ENCODE assay signal across 16 cellular contexts in genomic region chr21:35190201-35190701, GRCh38.
A peak's percentile ranks its signal among the peaks of the same experiment; 100 is the strongest.
DNase-seq lines count a peak whose midpoint lies in the region; ATAC-seq and TF ChIP-seq lines count a peak whose summit lies in the region.
"Had no signal": no experiment of that assay in that cellular context is flagged by ENCODE, and none has a peak within 500 bp of the region (broad histone marks: within the 10 kb centered on the region; RNA-seq: fewer than 3 reads in every experiment).

No MANE protein-coding gene starts in this region.

- H3K4me3 Mint-ChIP-seq in activated B cell treated with CpG ODN at 0.5 μM for 24 hours = peak overlapping the region; percentile 61
- H3K4me3 Mint-ChIP-seq: activated naive CD8-positive, alpha-beta T cell treated with anti-CD3 and anti-CD28 coated beads, Interleukin-2, amount 10 ng/mL, durations not matched to agents 7 days and 5 days; effector memory CD8-positive, alpha-beta T cell had no signal

- no peaks in the 10 kb centered on the region for H3K9me3 ChIP-seq in osteoblast (ENCODE audit: low read depth, low read length)
- H3K9me3 ChIP-seq: thyroid gland had no signal

- no peaks in the 10 kb centered on the region for H3K36me3 ChIP-seq in osteoblast (ENCODE audit: insufficient read depth, low read length)
- H3K36me3 ChIP-seq: neutrophil, thyroid gland had no signal

- CTCF ChIA-PET in activated B cell treated with CpG ODN at 0.5 μM for 24 hours (lab: Charles Lee) = interaction anchor here (1.0 to 1.6 kb wide), 2 partner anchors 14 to 37 kb away, joined by 3 to 5 read pairs; no protein-coding TSS in a partner anchor

- DNase-seq in EH (ENCODE audit: low read depth) (peak; percentile 56), activated B cell treated with CpG ODN at 0.5 μM for 24 hours (no peak), kidney glomerular epithelial cell (lab: John Stamatoyannopoulos, UW) (peak; percentile 17), NCI-H2081 (lab: John Stamatoyannopoulos, UW) (no peak), hypothalamus (lab: John Stamatoyannopoulos, UW) (no peak), osteoblast (ENCODE audit: insufficient read length, low spot score, missing footprints) (no peak)
- DNase-seq: activated naive CD8-positive, alpha-beta T cell treated with anti-CD3 and anti-CD28 coated beads, Interleukin-2, amount 10 ng/mL, durations not matched to agents 7 days and 5 days; effector memory CD8-positive, alpha-beta T cell; NCI-H1694; stimulated activated CD4-positive, alpha-beta T cell treated with anti-CD3 and anti-CD28 coated beads, Interleukin-4, amount 100 ng/mL, for 4 hours; thyroid gland had no signal

- H2AFZ ChIP-seq in osteoblast (ENCODE audit: low read length) = no peak overlapping the region

- ATAC-seq in HG03196 (IDR thresholded peaks at IDR 0.05; ENCODE audit: unreplicated experiment) = peak; percentile 22
- no peak for ATAC-seq in activated B cell treated with CpG ODN at 0.5 μM for 24 hours (ENCODE audit: low read depth)
- ATAC-seq in HG02840 (IDR thresholded peaks at IDR 0.05; ENCODE audit: low FRiP score, unreplicated experiment) = no peak
- ATAC-seq: effector memory CD8-positive, alpha-beta T cell; Right ventricle myocardium inferior had no signal

- no peak overlapping the region for H3K4me3 ChIP-seq in osteoblast (ENCODE audit: insufficient read depth, low read length)
- H3K4me3 ChIP-seq: thyroid gland had no signal

- no peaks in the 10 kb centered on the region for H4K20me1 ChIP-seq in osteoblast (ENCODE audit: insufficient read depth, low read length)

- peaks cover 5% of the 10 kb centered on the region for H3K4me1 ChIP-seq in osteoblast (ENCODE audit: insufficient read depth, low read length)
- H3K4me1 ChIP-seq: thyroid gland had no signal

- H3K79me2 ChIP-seq in osteoblast (ENCODE audit: insufficient read depth, low read length) = no peaks in the 10 kb centered on the region

- peaks cover 5% of the 10 kb centered on the region for H3K9me3 Mint-ChIP-seq in activated B cell treated with CpG ODN at 0.5 μM for 24 hours
- H3K9me3 Mint-ChIP-seq: effector memory CD8-positive, alpha-beta T cell had no signal

- H3K4me2 ChIP-seq in osteoblast (ENCODE audit: insufficient read depth, low read length) = no peak overlapping the region

- H3K27me3 ChIP-seq in osteoblast (ENCODE audit: insufficient read depth, low read length) = no peaks in the 10 kb centered on the region
- H3K27me3 ChIP-seq: neutrophil, thyroid gland had no signal

- POLR2A ChIA-PET in activated B cell treated with CpG ODN at 0.5 μM for 24 hours (lab: Charles Lee) = interaction anchor here (0.7 to 2.2 kb wide), 10 partner anchors 13 to 325 kb away, joined by 3 to 28 read pairs (median 8); partner anchors contain the start of gene RUNX1

- intact Hi-C loops in activated B cell treated with CpG ODN at 0.5 μM for 24 hours (cut with micrococcal nuclease) = no loop called here

- H3K36me3 Mint-ChIP-seq in activated B cell treated with CpG ODN at 0.5 μM for 24 hours (ENCODE audit: low read depth) = no peaks in the 10 kb centered on the region
- H3K36me3 Mint-ChIP-seq: activated naive CD8-positive, alpha-beta T cell treated with anti-CD3 and anti-CD28 coated beads, Interleukin-2, amount 10 ng/mL, durations not matched to agents 7 days and 5 days had no signal

- no peaks in the 10 kb centered on the region for H3K27me3 Mint-ChIP-seq in activated B cell treated with CpG ODN at 0.5 μM for 24 hours

- no peak for TF ChIP-seq CTCF in activated B cell treated with CpG ODN at 0.5 μM for 24 hours (IDR thresholded peaks at IDR 0.05)
- TF ChIP-seq CTCF in osteoblast (IDR thresholded peaks at IDR 0.05; ENCODE audit: extremely low read depth, low read depth, low read length) = no peak

- H3K4me1 Mint-ChIP-seq in activated B cell treated with CpG ODN at 0.5 μM for 24 hours = peaks cover 36% of the 10 kb centered on the region
- H3K4me1 Mint-ChIP-seq: activated naive CD8-positive, alpha-beta T cell treated with anti-CD3 and anti-CD28 coated beads, Interleukin-2, amount 10 ng/mL, durations not matched to agents 7 days and 5 days had no signal

- no peak overlapping the region for H3K27ac ChIP-seq in osteoblast (ENCODE audit: low read depth, low read length)
- H3K27ac ChIP-seq: HL-60, neutrophil, thyroid gland had no signal

- peak overlapping the region; percentile 78 for H3K27ac Mint-ChIP-seq in activated B cell treated with CpG ODN at 0.5 μM for 24 hours
- H3K27ac Mint-ChIP-seq: activated naive CD8-positive, alpha-beta T cell treated with anti-CD3 and anti-CD28 coated beads, Interleukin-2, amount 10 ng/mL, durations not matched to agents 7 days and 5 days; effector memory CD8-positive, alpha-beta T cell had no signal

Comparison
In these comparisons a context has a peak if more than half of its experiments do, and no peak if none do; other contexts are left out.
1. DNase-seq: peak in EH (single experiment) and kidney glomerular epithelial cell (single experiment); none in activated B cell treated with CpG ODN at 0.5 μM for 24 hours (single experiment), NCI-H2081 (0 of 2), hypothalamus (0 of 51) and osteoblast (single experiment).